Comparison of ENCODE assay signal across 12 cellular contexts in genomic region chr6:16150098-16150497, GRCh38.
"Had no signal": no experiment of that assay in that cellular context is flagged by ENCODE, and none has a peak within 500 bp of the region (broad histone marks: within the 10 kb centered on the region; RNA-seq: fewer than 3 reads in every experiment).

No MANE protein-coding gene starts in this region.

- H3K27me3 Mint-ChIP-seq: dendritic cell treated with granulocyte-macrophage colony-stimulating factor and Interleukin-4, amounts not matched to agents 40 ng/mL and 50 ng/mL, for 4 days had no signal

- H3K4me3 Mint-ChIP-seq: dendritic cell treated with granulocyte-macrophage colony-stimulating factor and Interleukin-4, amounts not matched to agents 40 ng/mL and 50 ng/mL, for 4 days; endodermal cell had no signal

- H3K36me3 ChIP-seq: uterus had no signal

- H3K9me3 Mint-ChIP-seq: dendritic cell treated with granulocyte-macrophage colony-stimulating factor and Interleukin-4, amounts not matched to agents 40 ng/mL and 50 ng/mL, for 4 days; endodermal cell had no signal

- H3K4me1 ChIP-seq: uterus had no signal

- H2AFZ ChIP-seq: hepatocyte had no signal

- H3K9me3 ChIP-seq: uterus had no signal

- H3K27ac Mint-ChIP-seq: dendritic cell treated with granulocyte-macrophage colony-stimulating factor and Interleukin-4, amounts not matched to agents 40 ng/mL and 50 ng/mL, for 4 days; endodermal cell had no signal

- H3K4me3 ChIP-seq: hepatocyte, uterus had no signal

- H3K4me2 ChIP-seq: hepatocyte had no signal

- DNase-seq: activated CD4-positive, CD25-positive, alpha-beta regulatory T cell; activated naive CD4-positive, alpha-beta T cell treated with anti-CD3 and anti-CD28 coated beads, Interleukin-2, amount 50 U/mL, for 16 hours; brain microvascular endothelial cell; cerebellar nuclear complex; endodermal cell; kidney glomerular epithelial cell; nucleus accumbens; stimulated activated CD4-positive, alpha-beta T cell treated with anti-CD3 and anti-CD28 coated beads, Interleukin-4, amount 100 ng/mL, for 1 hour; T-helper 1 cell; uterus had no signal

- H3K27ac ChIP-seq: brain microvascular endothelial cell, hepatocyte, uterus had no signal

- H3K27me3 ChIP-seq: brain microvascular endothelial cell, hepatocyte, uterus had no signal
